In genomic region chr2:55772309-55772980, GRCh38 we compare ENCODE assay signal across 11 cellular contexts.
"Had no signal": no experiment of that assay in that cellular context is flagged by ENCODE, and none has a peak within 500 bp of the region (broad histone marks: within the 10 kb centered on the region; RNA-seq: fewer than 3 reads in every experiment).

No MANE protein-coding gene starts in this region.

- H3K4me1 ChIP-seq: colonic mucosa had no signal

- H3K9me3 ChIP-seq: colonic mucosa had no signal

- DNase-seq: activated CD4-positive, alpha-beta T cell treated with anti-CD3 and anti-CD28 coated beads for 4 hours; activated CD8-positive, alpha-beta memory T cell treated with anti-CD3 and anti-CD28 coated beads for 24 hours; activated naive CD4-positive, alpha-beta T cell treated with Interleukin-2 at 50 U/mL for 16 hours; activated naive CD8-positive, alpha-beta T cell treated with anti-CD3 and anti-CD28 coated beads, Interleukin-2, amount 50 U/mL, for 24 hours; caudate nucleus; colonic mucosa; effector memory CD4-positive, alpha-beta T cell; nephron progenitor cell; stimulated activated CD4-positive, alpha-beta T cell treated with anti-CD3 and anti-CD28 coated beads, Interleukin-15, amount 100 ng/mL, for 24 hours; stimulated activated CD4-positive, alpha-beta T cell treated with anti-CD3 and anti-CD28 coated beads, Interleukin-4, amount 100 ng/mL, for 24 hours; WERI-Rb-1 had no signal

- H3K27me3 ChIP-seq: colonic mucosa had no signal

- H3K36me3 ChIP-seq: colonic mucosa, WERI-Rb-1 had no signal

- H3K4me3 ChIP-seq: colonic mucosa had no signal

- ATAC-seq: activated naive CD8-positive, alpha-beta T cell treated with anti-CD3 and anti-CD28 coated beads, Interleukin-2, amount 50 U/mL, for 24 hours had no signal

- H3K27ac ChIP-seq: colonic mucosa, WERI-Rb-1 had no signal
